Comparison of ENCODE assay signal across 21 cellular contexts in the genomic region with DNA sequence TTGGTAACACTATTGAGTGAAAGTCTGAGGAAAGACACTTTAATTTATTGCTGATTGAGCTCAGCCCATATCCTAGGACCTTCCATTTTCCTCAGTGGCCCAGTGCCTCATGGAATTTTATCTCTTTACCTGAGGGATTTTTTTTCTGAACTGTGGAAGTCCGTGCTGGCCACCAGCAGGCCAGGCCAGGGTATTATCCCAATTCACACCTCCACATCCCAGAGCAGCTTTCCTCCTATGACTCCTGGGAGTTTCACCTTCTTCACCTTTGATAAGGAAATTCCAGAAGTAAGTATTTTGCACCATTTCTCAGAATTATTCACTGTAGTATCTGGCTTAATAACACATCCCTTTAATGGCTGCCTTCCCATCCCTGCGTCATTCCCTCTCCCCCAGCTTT.
"Had no signal": no experiment of that assay in that cellular context is flagged by ENCODE, and none has a peak within 500 bp of the region (broad histone marks: within the 10 kb centered on the region; RNA-seq: fewer than 3 reads in every experiment).

No MANE protein-coding gene starts in this region.

- H3K4me3 ChIP-seq: coronary artery, dorsolateral prefrontal cortex, esophagus muscularis mucosa, gastroesophageal sphincter, heart left ventricle, hepatocyte, left ventricle myocardium inferior, lower lobe of right lung had no signal

- H3K9me3 ChIP-seq: esophagus muscularis mucosa, gastroesophageal sphincter, heart left ventricle, left ventricle myocardium inferior, lower lobe of right lung had no signal

- H3K27ac Mint-ChIP-seq: effector memory CD8-positive, alpha-beta T cell; immature natural killer cell had no signal

- H3K9me3 Mint-ChIP-seq: effector memory CD8-positive, alpha-beta T cell; immature natural killer cell had no signal

- H2AFZ ChIP-seq: hepatocyte had no signal

- H3K4me2 ChIP-seq: hepatocyte had no signal

- H3K79me2 ChIP-seq: hepatocyte had no signal

- ATAC-seq: effector memory CD8-positive, alpha-beta T cell; foreskin keratinocyte; gastroesophageal sphincter; heart left ventricle; left colon; left lobe of liver; lower lobe of right lung had no signal

- H3K27ac ChIP-seq: coronary artery, dorsolateral prefrontal cortex, esophagus muscularis mucosa, foreskin keratinocyte, gastroesophageal sphincter, heart left ventricle, hepatocyte, left ventricle myocardium inferior, lower lobe of right lung had no signal

- H3K36me3 ChIP-seq: esophagus muscularis mucosa, gastroesophageal sphincter, heart left ventricle, left ventricle myocardium inferior, lower lobe of right lung had no signal

- H3K27me3 ChIP-seq: esophagus muscularis mucosa, foreskin keratinocyte, gastroesophageal sphincter, heart left ventricle, hepatocyte had no signal

- H3K4me3 Mint-ChIP-seq: effector memory CD8-positive, alpha-beta T cell; immature natural killer cell had no signal

- DNase-seq: dermis blood vessel endothelial cell; dorsolateral prefrontal cortex; effector CD4-positive, alpha-beta T cell; effector memory CD8-positive, alpha-beta T cell; foreskin keratinocyte; heart left ventricle; hypothalamus; immature natural killer cell; islet precursor cell; kidney; kidney glomerular epithelial cell; left colon; left ventricle myocardium inferior; lower lobe of right lung; mesenchymal stem cell; midbrain had no signal
